Comparison of ENCODE assay signal across 8 cellular contexts in the genomic region with DNA sequence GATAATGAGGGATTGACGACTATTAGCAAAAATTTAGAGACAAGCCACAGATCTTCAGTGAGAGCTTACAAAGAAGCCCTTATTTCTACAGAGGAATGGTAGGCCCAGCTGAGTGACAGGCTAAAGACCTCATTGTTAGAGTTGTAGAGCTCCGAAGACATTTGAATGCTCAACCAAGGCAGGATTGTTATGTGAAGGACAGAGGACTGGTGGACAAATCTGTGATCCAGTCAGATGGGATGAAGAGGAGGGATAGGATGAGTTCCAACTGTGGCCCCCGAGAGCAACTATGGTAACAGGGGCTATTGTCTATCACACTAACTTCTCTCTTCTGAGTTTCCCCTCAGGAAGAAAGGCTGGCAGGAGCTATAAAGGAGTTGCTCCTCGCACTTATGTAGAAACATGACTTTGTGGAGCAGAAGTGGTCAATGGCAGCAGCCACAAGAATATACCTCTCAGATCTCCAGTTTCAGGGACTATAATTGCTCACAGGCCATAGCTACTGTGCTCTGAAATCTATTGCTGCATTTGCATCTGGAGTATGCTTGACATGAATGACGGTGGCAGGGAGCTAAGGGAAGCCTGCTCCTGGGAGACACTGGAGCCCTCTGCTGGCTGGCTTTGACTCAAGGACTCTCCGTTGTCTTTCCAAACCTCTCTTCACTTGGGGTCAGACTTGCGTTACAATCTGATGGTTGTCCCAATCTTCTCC. TPM values are rescaled to one million over a fixed set of nuclear protein-coding genes. Genes with fewer than 3 reads are reported as not detected.
DNase-seq lines count a peak whose midpoint lies in the region; ATAC-seq, FAIRE-seq and TF ChIP-seq lines count a peak whose summit lies in the region.

No MANE protein-coding gene starts in this region.

- no peak overlapping the region for H2BK5ac ChIP-seq in mesendoderm (ENCODE audit: low read length)

- H3K27ac ChIP-seq in Panc1 (ENCODE audit: low read length) (no peak overlapping the region), endodermal cell (ENCODE audit: low read depth, low read length) (no peak overlapping the region), mesendoderm (ENCODE audit: low read depth, low read length) (no peak overlapping the region)
- no peak overlapping the region for H3K27ac ChIP-seq in naive thymus-derived CD4-positive, alpha-beta T cell (ENCODE audit: low read depth, low read length)

- H3K4ac ChIP-seq in mesendoderm (ENCODE audit: low read depth, low read length): no peak overlapping the region

- no peak overlapping the region for H3K9ac ChIP-seq in endodermal cell (ENCODE audit: extremely low read depth, low read length, poor library complexity, severe bottlenecking)
- no peak overlapping the region for H3K9ac ChIP-seq in mesendoderm (ENCODE audit: low read length)

- ATAC-seq in Panc1 (peak; percentile 89), HG03280 (IDR thresholded peaks at IDR 0.05; ENCODE audit: unreplicated experiment) (no peak)
- ATAC-seq in naive thymus-derived CD4-positive, alpha-beta T cell: no peak

- H2AK5ac ChIP-seq in mesendoderm (ENCODE audit: low read length): no peak overlapping the region

- no peaks in the 10 kb centered on the region for H3K9me3 Mint-ChIP-seq in endodermal cell
- H3K9me3 Mint-ChIP-seq in T-helper 2 cell treated with Interferon-gamma antibody and Interleukin-4, amounts not matched to agents 5 μg/mL and 100 μg/mL, for 36 hours: no peaks in the 10 kb centered on the region
- H3K9me3 Mint-ChIP-seq in naive thymus-derived CD4-positive, alpha-beta T cell: no peaks in the 10 kb centered on the region

- H3K4me1 ChIP-seq in Panc1 (ENCODE audit: control insufficient read depth, insufficient read depth, low read length): no peaks in the 10 kb centered on the region
- H3K4me1 ChIP-seq in endodermal cell (ENCODE audit: control insufficient read depth, insufficient read depth, low read length): no peaks in the 10 kb centered on the region
- no peaks in the 10 kb centered on the region for H3K4me1 ChIP-seq in mesendoderm (ENCODE audit: control insufficient read depth, low read depth, low read length)
- H3K4me1 ChIP-seq in naive thymus-derived CD4-positive, alpha-beta T cell (ENCODE audit: control insufficient read depth in 2 of 2, insufficient read depth in 2 of 2, low read length in 2 of 2): no peaks in the 10 kb centered on the region

- H3K27me3 ChIP-seq in Panc1 (ENCODE audit: control insufficient read depth, insufficient read depth, low read length) (no peaks in the 10 kb centered on the region), endodermal cell (ENCODE audit: control insufficient read depth, insufficient read depth, low read length, poor library complexity, severe bottlenecking) (peaks cover 29% of the 10 kb centered on the region), mesendoderm (ENCODE audit: insufficient read depth, low read length, poor library complexity) (no peaks in the 10 kb centered on the region)
- H3K27me3 ChIP-seq in naive thymus-derived CD4-positive, alpha-beta T cell (ENCODE audit: control insufficient read depth in 2 of 2, insufficient read depth in 2 of 2, low read length in 2 of 2): no peaks in the 10 kb centered on the region

- H2BK15ac ChIP-seq in mesendoderm (replicated peaks; ENCODE audit: low read depth): no peak overlapping the region

- no peak overlapping the region for H3K23ac ChIP-seq in mesendoderm (ENCODE audit: low read length)

- H3K27ac Mint-ChIP-seq in endodermal cell: no peak overlapping the region
- H3K27ac Mint-ChIP-seq in T-helper 2 cell treated with Interferon-gamma antibody and Interleukin-4, amounts not matched to agents 5 μg/mL and 100 μg/mL, for 36 hours: no peak overlapping the region
- no peak overlapping the region for H3K27ac Mint-ChIP-seq in naive thymus-derived CD4-positive, alpha-beta T cell

- peak; percentile 59 for FAIRE-seq in HTR-8/SVneo (lab: Jason Lieb, UNC)

- H4K5ac ChIP-seq in mesendoderm (ENCODE audit: low read length): no peak overlapping the region

- no peak overlapping the region for H4K8ac ChIP-seq in mesendoderm (ENCODE audit: low read depth, low read length)

- in situ Hi-C loops in Panc1 (cut with HindIII; ENCODE audit: low pct_unique_long_range_greater_than_20kb, low sequenced_read_pairs): no loop called here

- CTCF ChIA-PET in Panc1 (lab: Charles Lee): no interaction called here
- CTCF ChIA-PET in naive thymus-derived CD4-positive, alpha-beta T cell (lab: Charles Lee): interaction anchor here (1.1 kb wide), 1 partner anchor 12 kb away, joined by 5 read pairs; no protein-coding TSS in a partner anchor

- no peaks in the 10 kb centered on the region for H3K9me3 ChIP-seq in Panc1 (ENCODE audit: control insufficient read depth, insufficient read depth, low read depth, low read length)
- H3K9me3 ChIP-seq in endodermal cell (ENCODE audit: control insufficient read depth, low read length): no peaks in the 10 kb centered on the region
- no peaks in the 10 kb centered on the region for H3K9me3 ChIP-seq in naive thymus-derived CD4-positive, alpha-beta T cell (ENCODE audit: control insufficient read depth in 2 of 3, low read length in 3 of 3)

- H3K36me3 ChIP-seq in Panc1 (ENCODE audit: control insufficient read depth, insufficient read depth, low read length): no peaks in the 10 kb centered on the region
- H3K36me3 ChIP-seq in endodermal cell (ENCODE audit: control insufficient read depth, insufficient read depth, low read length): no peaks in the 10 kb centered on the region
- no peaks in the 10 kb centered on the region for H3K36me3 ChIP-seq in mesendoderm (ENCODE audit: control insufficient read depth, insufficient read depth, low read length)
- H3K36me3 ChIP-seq in naive thymus-derived CD4-positive, alpha-beta T cell (ENCODE audit: control insufficient read depth in 2 of 3, insufficient read depth in 3 of 3, low read length in 3 of 3): no peaks in the 10 kb centered on the region

- H3K27me3 Mint-ChIP-seq in endodermal cell (ENCODE audit: insufficient read depth): peaks cover 45% of the 10 kb centered on the region
- peaks cover 7% of the 10 kb centered on the region for H3K27me3 Mint-ChIP-seq in T-helper 2 cell treated with Interferon-gamma antibody and Interleukin-4, amounts not matched to agents 5 μg/mL and 100 μg/mL, for 36 hours (ENCODE audit: low read depth)
- H3K27me3 Mint-ChIP-seq in naive thymus-derived CD4-positive, alpha-beta T cell: peaks cover 7 to 28% (median 17%) of the 10 kb centered on the region in 5 donors

- no peak overlapping the region for H3K18ac ChIP-seq in mesendoderm (ENCODE audit: low read length)

- intact Hi-C loops in Panc1 (cut with micrococcal nuclease; ENCODE audit: unreplicated experiment): no loop called here
- intact Hi-C loops in naive thymus-derived CD4-positive, alpha-beta T cell (cut with micrococcal nuclease): no loop called here

- H3K79me2 ChIP-seq in mesendoderm (ENCODE audit: control insufficient read depth, insufficient read depth, low read length): no peaks in the 10 kb centered on the region

- H3K4me1 Mint-ChIP-seq in endodermal cell: no peaks in the 10 kb centered on the region
- no peaks in the 10 kb centered on the region for H3K4me1 Mint-ChIP-seq in T-helper 2 cell treated with Interferon-gamma antibody and Interleukin-4, amounts not matched to agents 5 μg/mL and 100 μg/mL, for 36 hours (ENCODE audit: low read depth)
- H3K4me1 Mint-ChIP-seq in naive thymus-derived CD4-positive, alpha-beta T cell: peaks cover 0 to 2% (median 0%) of the 10 kb centered on the region in 7 donors

- BruUV-seq in Panc1 (replicated peaks; lab: Mats Ljungman, UMichigan): no TSS peak

- WGBS in endodermal cell (ENCODE audit: insufficient coverage in 1 of 2, insufficient read length in 1 of 2), 2 experiments: 57 to 61% methylated on average over 6 to 7 of the region's 7 CpGs
- WGBS in mesendoderm (ENCODE audit: extremely low coverage, insufficient coverage, low lambda C conversion rate): no CpG with 5 or more reads among the region's 7 CpGs

- H2BK120ac ChIP-seq in mesendoderm (ENCODE audit: low read depth, low read length): no peak overlapping the region

- TF ChIP-seq CTCF in Panc1 (IDR thresholded peaks at IDR 0.05) (peak; percentile 83), endodermal cell (conservative IDR thresholded peaks at IDR 0.05) (peak; percentile 84)

- no peak overlapping the region for H3K4me3 Mint-ChIP-seq in endodermal cell
- H3K4me3 Mint-ChIP-seq in T-helper 2 cell treated with Interferon-gamma antibody and Interleukin-4, amounts not matched to agents 5 μg/mL and 100 μg/mL, for 36 hours: no peak overlapping the region
- H3K4me3 Mint-ChIP-seq in naive thymus-derived CD4-positive, alpha-beta T cell: no peak overlapping the region

- H3K4me2 ChIP-seq in mesendoderm (ENCODE audit: low read length): no peak overlapping the region

- H3K4me3 ChIP-seq in Panc1 (ENCODE audit: low read depth in 2 of 2, low read length in 2 of 2): no peak overlapping the region
- no peak overlapping the region for H3K4me3 ChIP-seq in endodermal cell (ENCODE audit: low read length)
- H3K4me3 ChIP-seq in mesendoderm (ENCODE audit: low read length): no peak overlapping the region
- H3K4me3 ChIP-seq in naive thymus-derived CD4-positive, alpha-beta T cell (ENCODE audit: low read length): no peak overlapping the region

- POLR2A ChIA-PET in Panc1 (lab: Charles Lee): no interaction called here
- POLR2A ChIA-PET in naive thymus-derived CD4-positive, alpha-beta T cell (lab: Charles Lee): no interaction called here

- no peak overlapping the region for H3K56ac ChIP-seq in mesendoderm (ENCODE audit: low read length)

- H3K36me3 Mint-ChIP-seq in endodermal cell (ENCODE audit: low read depth): no peaks in the 10 kb centered on the region
- no peaks in the 10 kb centered on the region for H3K36me3 Mint-ChIP-seq in T-helper 2 cell treated with Interferon-gamma antibody and Interleukin-4, amounts not matched to agents 5 μg/mL and 100 μg/mL, for 36 hours (ENCODE audit: low read depth)
- H3K36me3 Mint-ChIP-seq in naive thymus-derived CD4-positive, alpha-beta T cell: no peaks in the 10 kb centered on the region

- no peaks in the 10 kb centered on the region for H3K79me1 ChIP-seq in mesendoderm (ENCODE audit: low read length)

- DNase-seq in ELF-1 (ENCODE audit: low read depth, low spot score) (peak; percentile 73), HTR-8/SVneo (ENCODE audit: insufficient read length, low spot score) (peak; percentile 70), Panc1 (ENCODE audit: low read depth, low spot score) (no peak), endodermal cell (peak; percentile 89), mesendoderm (peak; percentile 74)
- no peak for DNase-seq in T-helper 2 cell treated with Interferon-gamma antibody and Interleukin-4, amounts not matched to agents 5 μg/mL and 100 μg/mL, for 36 hours (ENCODE audit: low spot score)
- DNase-seq in naive thymus-derived CD4-positive, alpha-beta T cell: no peak

RNA-seq across cellular contexts. Expression of gene GREB1L, which starts 50.3 kb away (rescaled TPM):
- total RNA-seq in Panc1 (2021; ENCODE audit: unreplicated experiment) (11.0 TPM), endodermal cell (1 to 10 TPM; 3.1 to 3.9 TPM)
- 6.3 TPM for polyA plus RNA-seq in Panc1 (2012; ENCODE audit: insufficient read length)
- 50.9 TPM for polyA plus RNA-seq in endodermal cell (2013, experiment 1 of 2)
- 54.0 TPM for polyA plus RNA-seq in endodermal cell (2013, experiment 2 of 2)
- 0.03 TPM for polyA plus RNA-seq in mesendoderm (2013, experiment 1 of 2)
- polyA plus RNA-seq in mesendoderm (2013, experiment 2 of 2): 0.01 TPM
- total RNA-seq in naive thymus-derived CD4-positive, alpha-beta T cell: not detected
- under 1 TPM; 0.09 to 0.11 TPM for polyA plus RNA-seq in naive thymus-derived CD4-positive, alpha-beta T cell

Comparison
In these comparisons a context has a peak if more than half of its experiments do, and no peak if none do; other contexts are left out.
1. DNase-seq: peak in ELF-1 (single experiment), HTR-8/SVneo (single experiment), endodermal cell (single experiment) and mesendoderm (single experiment); none in Panc1 (single experiment), T-helper 2 cell treated with Interferon-gamma antibody and Interleukin-4, amounts not matched to agents 5 μg/mL and 100 μg/mL, for 36 hours (single experiment) and naive thymus-derived CD4-positive, alpha-beta T cell (0 of 9).